1 cellular context compared by ENCODE assay signal in genomic region chr10:95561200-95562177, GRCh38.
TF ChIP-seq lines count a peak whose summit lies in the region.

Gene SORBS1, minus strand, starts transcription at chr10:95561371. Its CDS starts 120,236 bp downstream, at chr10:95441135.

TF ChIP-seq in HepG2, 621 proteins besides CTCF, POLR2A, EP300 and RAD21 (continued from another document and continues in another):
- no peak for TF ChIP-seq ZNF407 (CRISPR knock-in tag; IDR thresholded peaks at IDR 0.05; ENCODE audit: not compliant biosample characterization)
- TF ChIP-seq IRF9 (CRISPR knock-in tag; IDR thresholded peaks at IDR 0.05; ENCODE audit: borderline replicate concordance) = peak; percentile 44; the same call in 1 of the 2 replicates
- no peak for TF ChIP-seq MBNL3 (CRISPR knock-in tag; conservative IDR thresholded peaks at IDR 0.05)
- no peak for TF ChIP-seq THAP8 (CRISPR knock-in tag; IDR thresholded peaks at IDR 0.05; ENCODE audit: borderline replicate concordance)
- peak; percentile 41 for TF ChIP-seq PAXIP1 (CRISPR knock-in tag; conservative IDR thresholded peaks at IDR 0.05)
- TF ChIP-seq ZBTB1 (CRISPR knock-in tag; IDR thresholded peaks at IDR 0.05; ENCODE audit: borderline replicate concordance) = no peak
- TF ChIP-seq TBX3 (IDR thresholded peaks at IDR 0.05; ENCODE audit: borderline replicate concordance) = no peak
- TF ChIP-seq NFRKB (IDR thresholded peaks at IDR 0.05) = no peak
- TF ChIP-seq PHF21A (CRISPR knock-in tag; IDR thresholded peaks at IDR 0.05) = peak; percentile 29; the same call in 1 of the 2 replicates
- no peak for TF ChIP-seq ZNF383 (CRISPR knock-in tag; IDR thresholded peaks at IDR 0.05; ENCODE audit: borderline replicate concordance)
- no peak for TF ChIP-seq ZNF557 (CRISPR knock-in tag; IDR thresholded peaks at IDR 0.05)
- TF ChIP-seq ZBTB43 (CRISPR knock-in tag; conservative IDR thresholded peaks at IDR 0.05) = no peak
- TF ChIP-seq SRY (CRISPR knock-in tag; IDR thresholded peaks at IDR 0.05) = no peak; the same call in 1 of the 2 replicates
- no peak; the same call in 1 of the 2 replicates for TF ChIP-seq ZNF232 (CRISPR knock-in tag; IDR thresholded peaks at IDR 0.05; ENCODE audit: borderline replicate concordance)
- TF ChIP-seq GMEB1 (CRISPR knock-in tag; IDR thresholded peaks at IDR 0.05; ENCODE audit: borderline replicate concordance) = peak; percentile 47
- no peak for TF ChIP-seq KDM6A (CRISPR knock-in tag; IDR thresholded peaks at IDR 0.05; ENCODE audit: low read depth)
- TF ChIP-seq NR1H2 (CRISPR knock-in tag; IDR thresholded peaks at IDR 0.05; ENCODE audit: borderline replicate concordance, low read depth) = no peak
- TF ChIP-seq NFKB2 (CRISPR knock-in tag; IDR thresholded peaks at IDR 0.05; ENCODE audit: borderline replicate concordance) = no peak
- TF ChIP-seq NFIB (CRISPR knock-in tag; IDR thresholded peaks at IDR 0.05; ENCODE audit: borderline replicate concordance) = no peak
- no peak for TF ChIP-seq HHEX (CRISPR knock-in tag; IDR thresholded peaks at IDR 0.05)
- TF ChIP-seq BRF2 (CRISPR knock-in tag; IDR thresholded peaks at IDR 0.05) = peak; percentile 83; the same call in 1 of the 2 replicates
- no peak for TF ChIP-seq ZNF138 (CRISPR knock-in tag; IDR thresholded peaks at IDR 0.05; ENCODE audit: low read depth)
- TF ChIP-seq CSRNP2 (CRISPR knock-in tag; conservative IDR thresholded peaks at IDR 0.05; ENCODE audit: low read depth) = no peak
- TF ChIP-seq ZSCAN21 (CRISPR knock-in tag; IDR thresholded peaks at IDR 0.05; ENCODE audit: borderline replicate concordance) = no peak
- TF ChIP-seq ZNF879 (CRISPR knock-in tag; IDR thresholded peaks at IDR 0.05) = no peak
- TF ChIP-seq SIN3A (IDR thresholded peaks at IDR 0.05; ENCODE audit: borderline replicate concordance, low read depth, low read length) = peak; percentile 41; the same call in 1 of the 2 replicates
- no peak for TF ChIP-seq HOMEZ (CRISPR knock-in tag; IDR thresholded peaks at IDR 0.05; ENCODE audit: low read depth)
- no peak for TF ChIP-seq BATF2 (CRISPR knock-in tag; IDR thresholded peaks at IDR 0.05)
- TF ChIP-seq ZNF317 (CRISPR knock-in tag; IDR thresholded peaks at IDR 0.05) = 0 out of 2 replicates have a peak, but pooled peaks have one; percentile 32
- TF ChIP-seq ZBTB33 (CRISPR knock-in tag; IDR thresholded peaks at IDR 0.05) = no peak
